In the genomic region with DNA sequence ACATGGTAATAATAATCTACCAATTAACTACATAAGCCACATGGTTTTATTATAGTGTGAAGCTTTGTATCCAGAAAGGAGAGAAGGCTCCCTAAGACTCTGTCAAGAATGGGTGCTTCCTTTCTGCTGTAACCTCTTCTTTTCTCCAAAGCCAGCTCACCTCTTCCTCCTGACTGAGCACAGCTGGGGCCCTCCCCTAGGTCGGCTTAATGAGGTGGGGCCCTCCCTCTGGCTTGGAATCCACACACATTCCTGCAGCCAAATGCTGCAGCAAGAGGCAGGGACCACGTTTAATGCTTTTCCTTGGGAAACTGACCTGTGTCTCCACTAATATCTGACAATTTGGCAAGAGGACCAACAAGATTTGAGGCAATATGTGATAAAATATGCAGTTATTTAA, we compare ENCODE assay signal across 20 cellular contexts.
"Had no signal": no experiment of that assay in that cellular context is flagged by ENCODE, and none has a peak within 500 bp of the region (broad histone marks: within the 10 kb centered on the region; RNA-seq: fewer than 3 reads in every experiment).

No MANE protein-coding gene starts in this region.

- H3K9me3 ChIP-seq: left lung, prostate gland, right lobe of liver, suprapubic skin had no signal

- H3K27ac ChIP-seq: epithelial cell of prostate, foreskin keratinocyte, hepatocyte, left lung, prostate gland, right lobe of liver, suprapubic skin had no signal

- H3K27me3 Mint-ChIP-seq: activated CD4-positive, alpha-beta memory T cell treated with anti-CD3 and anti-CD28 coated beads for 36 hours; brain had no signal

- H3K4me2 ChIP-seq: hepatocyte had no signal

- H3K4me1 ChIP-seq: foreskin keratinocyte, left lung, prostate gland, right lobe of liver, suprapubic skin had no signal

- H3K4me1 Mint-ChIP-seq: activated CD4-positive, alpha-beta T cell treated with anti-CD3 and anti-CD28 coated beads for 36 hours; activated naive CD8-positive, alpha-beta T cell treated with anti-CD3 and anti-CD28 coated beads, Interleukin-2, amount 10 ng/mL, durations not matched to agents 7 days and 5 days; brain; stimulated activated naive CD8-positive, alpha-beta T cell treated with anti-CD3 and anti-CD28 coated beads, Interleukin-15, amount 100 ng/mL, for 72 hours had no signal

- H3K4me3 ChIP-seq: hepatocyte, left lung, prostate gland, right lobe of liver, suprapubic skin had no signal

- DNase-seq: activated CD4-positive, alpha-beta memory T cell treated with anti-CD3 and anti-CD28 coated beads for 36 hours; activated CD4-positive, alpha-beta T cell treated with anti-CD3 and anti-CD28 coated beads for 36 hours; activated naive CD4-positive, alpha-beta T cell treated with Interleukin-2 at 50 U/mL for 16 hours; activated naive CD8-positive, alpha-beta T cell treated with anti-CD3 and anti-CD28 coated beads, Interleukin-2, amount 10 ng/mL, durations not matched to agents 7 days and 5 days; activated T-cell treated with anti-CD3 and anti-CD28 coated beads, Interleukin-2, amount 50 U/mL, for 1 hour; caudate nucleus; left lung; right lobe of liver; small intestine; stimulated activated CD4-positive, alpha-beta T cell treated with anti-CD3 and anti-CD28 coated beads, Interleukin-15, amount 100 ng/mL, for 24 hours; stimulated activated CD4-positive, alpha-beta T cell treated with anti-CD3 and anti-CD28 coated beads, Interleukin-2, amount 100 ng/mL, for 48 hours; stimulated activated naive CD8-positive, alpha-beta T cell treated with anti-CD3 and anti-CD28 coated beads, Interleukin-15, amount 100 ng/mL, for 72 hours; trophoblast cell had no signal

- H3K36me3 Mint-ChIP-seq: activated CD4-positive, alpha-beta memory T cell treated with anti-CD3 and anti-CD28 coated beads for 36 hours; activated naive CD8-positive, alpha-beta T cell treated with anti-CD3 and anti-CD28 coated beads, Interleukin-2, amount 10 ng/mL, durations not matched to agents 7 days and 5 days; brain had no signal

- H3K4me3 Mint-ChIP-seq: activated CD4-positive, alpha-beta memory T cell treated with anti-CD3 and anti-CD28 coated beads for 36 hours; activated CD4-positive, alpha-beta T cell treated with anti-CD3 and anti-CD28 coated beads for 36 hours; activated naive CD8-positive, alpha-beta T cell treated with anti-CD3 and anti-CD28 coated beads, Interleukin-2, amount 10 ng/mL, durations not matched to agents 7 days and 5 days; brain; stimulated activated naive CD8-positive, alpha-beta T cell treated with anti-CD3 and anti-CD28 coated beads, Interleukin-15, amount 100 ng/mL, for 72 hours had no signal

- H3K27me3 ChIP-seq: foreskin keratinocyte, hepatocyte, left lung, right lobe of liver, suprapubic skin had no signal

- H3K9me3 Mint-ChIP-seq: activated CD4-positive, alpha-beta memory T cell treated with anti-CD3 and anti-CD28 coated beads for 36 hours; activated naive CD8-positive, alpha-beta T cell treated with anti-CD3 and anti-CD28 coated beads, Interleukin-2, amount 10 ng/mL, durations not matched to agents 7 days and 5 days had no signal

- H2AFZ ChIP-seq: hepatocyte had no signal

- H3K36me3 ChIP-seq: left lung, prostate gland, right lobe of liver, suprapubic skin had no signal

- ATAC-seq: activated CD4-positive, alpha-beta T cell treated with anti-CD3 and anti-CD28 coated beads for 36 hours; foreskin keratinocyte; left lung; right lobe of liver; stimulated activated naive CD8-positive, alpha-beta T cell treated with anti-CD3 and anti-CD28 coated beads, Interleukin-15, amount 100 ng/mL, for 72 hours had no signal

- H3K27ac Mint-ChIP-seq: activated CD4-positive, alpha-beta memory T cell treated with anti-CD3 and anti-CD28 coated beads for 36 hours; activated CD4-positive, alpha-beta T cell treated with anti-CD3 and anti-CD28 coated beads for 36 hours; activated naive CD8-positive, alpha-beta T cell treated with anti-CD3 and anti-CD28 coated beads, Interleukin-2, amount 10 ng/mL, durations not matched to agents 7 days and 5 days; activated T-helper 2 cell treated with anti-CD3 and anti-CD28 coated beads, Interferon-gamma antibody, Interleukin-2, Interleukin-4, amounts not matched to agents 10 μg/mL and 5 μg/mL and 100 μg/mL, durations not matched to agents 14 hours and 24 hours and 36 hours; brain; stimulated activated naive CD8-positive, alpha-beta T cell treated with anti-CD3 and anti-CD28 coated beads, Interleukin-15, amount 100 ng/mL, for 72 hours had no signal

- H3K79me2 ChIP-seq: hepatocyte had no signal
